In the genomic region with DNA sequence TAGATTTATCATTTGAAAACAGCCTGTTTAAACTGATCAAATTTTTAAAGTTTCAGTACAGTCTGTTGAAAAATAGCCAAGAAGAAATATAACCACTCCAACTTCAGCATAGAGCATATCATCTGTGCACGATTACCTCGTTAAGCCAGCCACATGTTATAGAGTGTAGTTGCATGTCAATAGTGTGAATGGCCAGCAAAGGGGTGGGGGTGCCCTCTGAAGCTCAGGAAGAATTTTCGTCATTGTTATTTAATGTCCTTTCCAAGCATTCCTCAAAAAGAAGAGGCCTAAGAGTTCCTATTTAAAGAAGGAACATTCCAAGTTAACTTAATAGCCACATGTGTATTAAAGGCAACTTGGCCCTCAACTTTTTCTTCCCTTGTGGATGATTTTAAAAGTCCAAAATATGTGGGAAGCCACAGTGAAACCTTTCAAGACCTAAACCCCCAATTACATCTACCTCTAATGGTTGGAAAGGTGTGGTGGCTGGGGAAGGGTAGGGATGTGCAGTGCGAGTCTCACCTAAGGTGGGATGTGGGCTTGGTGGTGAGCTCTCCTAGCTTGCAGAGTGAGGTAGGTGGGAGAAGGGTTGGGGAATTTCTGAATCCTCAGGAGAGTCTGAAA, we compare ENCODE assay signal across 21 cellular contexts. TPM values are rescaled to one million over a fixed set of nuclear protein-coding genes. Genes with fewer than 3 reads are reported as not detected.
DNase-seq lines count a peak whose midpoint lies in the region; ATAC-seq and TF ChIP-seq lines count a peak whose summit lies in the region.
"Had no signal": no experiment of that assay in that cellular context is flagged by ENCODE, and none has a peak within 500 bp of the region (broad histone marks: within the 10 kb centered on the region; RNA-seq: fewer than 3 reads in every experiment).

No MANE protein-coding gene starts in this region.

- H3K27me3 ChIP-seq in NT2/D1 (ENCODE audit: insufficient read depth, insufficient read length) (no peaks in the 10 kb centered on the region), esophagus muscularis mucosa (no peaks in the 10 kb centered on the region)
- H3K27me3 ChIP-seq: foreskin keratinocyte had no signal

- H3K36me3 ChIP-seq in NT2/D1 (ENCODE audit: insufficient read depth, insufficient read length, low read length), result peaks cover 24% of the 10 kb centered on the region
- peaks cover 0 to 24% (median 20%) of the 10 kb centered on the region in 4 donors for H3K36me3 ChIP-seq in esophagus muscularis mucosa

- H3K9me3 ChIP-seq in NT2/D1 (ENCODE audit: insufficient read depth, low read length), result peaks cover 16% of the 10 kb centered on the region; the same call in 1 of the 2 replicates
- H3K9me3 ChIP-seq in esophagus muscularis mucosa, result no peaks in the 10 kb centered on the region

- DNase-seq in AG10803 (ENCODE audit: low read depth), result peak; percentile 75
- DNase-seq in NT2/D1 (ENCODE audit: low read depth, low spot score), result peak; percentile 47
- DNase-seq in esophagus muscularis mucosa (ENCODE audit: extremely low spot score), result no peak
- DNase-seq in HuH-7.5 (ENCODE audit: low spot score), result no peak
- DNase-seq in natural killer cell treated with Interleukin-12 subunit alpha and Interleukin-12 subunit beta and Interleukin-15 and Interleukin-18, amount 100 ng/mL, for 72 hours (ENCODE audit: low spot score), result no peak
- DNase-seq in NCI-H1436 treated with DMSO at 0.1 percent for 48 hours (lab: John Stamatoyannopoulos, UW), result no peak
- DNase-seq: activated B cell treated with CpG ODN at 0.5 μM for 24 hours; activated CD8-positive, alpha-beta T cell treated with anti-CD3 and anti-CD28 coated beads for 36 hours; activated T-cell treated with anti-CD3 and anti-CD28 coated beads, Interleukin-2, amount 50 U/mL, for 24 hours; CD4-positive, CD25-positive, alpha-beta regulatory T cell; hypothalamus; left cardiac atrium; NCI-H1417 treated with DMSO at 0.1 percent for 48 hours; NCI-H2171 treated with DMSO at 0.1 percent for 48 hours; NCI-H748 treated with DMSO at 0.1 percent for 48 hours; SIG-M5; T-helper 2 cell had no signal

- H3K36me3 Mint-ChIP-seq in nephron (ENCODE audit: low read depth), result peaks cover 11% of the 10 kb centered on the region
- no peaks in the 10 kb centered on the region for H3K36me3 Mint-ChIP-seq in natural killer cell treated with Interleukin-12 subunit alpha and Interleukin-12 subunit beta and Interleukin-15 and Interleukin-18, amount 100 ng/mL, for 72 hours
- H3K36me3 Mint-ChIP-seq: activated naive CD4-positive, alpha-beta T cell treated with anti-CD3 and anti-CD28 coated beads, Interleukin-2, amount 50 U/mL, for 24 hours; CD4-positive, CD25-positive, alpha-beta regulatory T cell had no signal

- no peak for TF ChIP-seq EP300 in esophagus muscularis mucosa (IDR thresholded peaks at IDR 0.05)

- 89% methylated on average over 4 of the region's 4 CpGs for WGBS in esophagus muscularis mucosa

- peaks cover 58% of the 10 kb centered on the region for H3K4me1 Mint-ChIP-seq in nephron
- peaks cover 4 to 6% of the 10 kb centered on the region in 2 donors for H3K4me1 Mint-ChIP-seq in natural killer cell treated with Interleukin-12 subunit alpha and Interleukin-12 subunit beta and Interleukin-15 and Interleukin-18, amount 100 ng/mL, for 72 hours (ENCODE audit: low read depth in 2 of 2)

- no peaks in the 10 kb centered on the region for H3K9me3 Mint-ChIP-seq in nephron
- H3K9me3 Mint-ChIP-seq in natural killer cell treated with Interleukin-12 subunit alpha and Interleukin-12 subunit beta and Interleukin-15 and Interleukin-18, amount 100 ng/mL, for 72 hours, result no peaks in the 10 kb centered on the region
- H3K9me3 Mint-ChIP-seq: activated B cell treated with CpG ODN at 0.5 μM for 24 hours; activated CD8-positive, alpha-beta T cell treated with anti-CD3 and anti-CD28 coated beads for 36 hours; activated naive CD4-positive, alpha-beta T cell treated with anti-CD3 and anti-CD28 coated beads, Interleukin-2, amount 50 U/mL, for 24 hours; activated T-cell treated with anti-CD3 and anti-CD28 coated beads, Interleukin-2, amount 50 U/mL, for 24 hours had no signal

- intact Hi-C loops in esophagus muscularis mucosa (cut with DNase I), result loop anchor here (2.0 to 5.0 kb wide), 2 partner anchors 68 to 244 kb away; no protein-coding TSS in a partner anchor

- H3K4me3 Mint-ChIP-seq in nephron, result peak overlapping the region in 1 of 3 experiments; percentile 97
- no peak overlapping the region for H3K4me3 Mint-ChIP-seq in natural killer cell treated with Interleukin-12 subunit alpha and Interleukin-12 subunit beta and Interleukin-15 and Interleukin-18, amount 100 ng/mL, for 72 hours
- H3K4me3 Mint-ChIP-seq: activated B cell treated with CpG ODN at 0.5 μM for 24 hours; activated CD8-positive, alpha-beta T cell treated with anti-CD3 and anti-CD28 coated beads for 36 hours; activated T-cell treated with anti-CD3 and anti-CD28 coated beads, Interleukin-2, amount 50 U/mL, for 24 hours; CD4-positive, CD25-positive, alpha-beta regulatory T cell had no signal

- ATAC-seq in GM21529 (IDR thresholded peaks at IDR 0.05; ENCODE audit: unreplicated experiment), result no peak
- ATAC-seq in natural killer cell treated with Interleukin-12 subunit alpha and Interleukin-12 subunit beta and Interleukin-15 and Interleukin-18, amount 100 ng/mL, for 72 hours, result no peak
- ATAC-seq: activated CD8-positive, alpha-beta T cell treated with anti-CD3 and anti-CD28 coated beads for 36 hours; foreskin keratinocyte; left cardiac atrium had no signal

- H3K9ac ChIP-seq in NT2/D1 (ENCODE audit: insufficient read length, low read depth), result no peak overlapping the region

- TF ChIP-seq CTCF in AG10803 (conservative IDR thresholded peaks at IDR 0.05; ENCODE audit: low read length) (no peak), esophagus muscularis mucosa (IDR thresholded peaks at IDR 0.05) (no peak), nephron (IDR thresholded peaks at IDR 0.05; ENCODE audit: unreplicated experiment in 3 of 3) (no peak)

- no peak for TF ChIP-seq POLR2A in esophagus muscularis mucosa (IDR thresholded peaks at IDR 0.05; ENCODE audit: low read depth)

- peaks cover 10% of the 10 kb centered on the region for H3K4me1 ChIP-seq in NT2/D1 (ENCODE audit: insufficient read depth, insufficient read length)
- H3K4me1 ChIP-seq in esophagus muscularis mucosa, result peaks cover 16 to 51% (median 48%) of the 10 kb centered on the region in 4 donors

- H3K27ac Mint-ChIP-seq in nephron, result peak overlapping the region; percentile 94 to 98 (median 95)
- H3K27ac Mint-ChIP-seq in natural killer cell treated with Interleukin-12 subunit alpha and Interleukin-12 subunit beta and Interleukin-15 and Interleukin-18, amount 100 ng/mL, for 72 hours, result no peak overlapping the region
- H3K27ac Mint-ChIP-seq: activated B cell treated with CpG ODN at 0.5 μM for 24 hours; activated CD8-positive, alpha-beta T cell treated with anti-CD3 and anti-CD28 coated beads for 36 hours; activated naive CD4-positive, alpha-beta T cell treated with anti-CD3 and anti-CD28 coated beads, Interleukin-2, amount 50 U/mL, for 24 hours; activated T-cell treated with anti-CD3 and anti-CD28 coated beads, Interleukin-2, amount 50 U/mL, for 24 hours; CD4-positive, CD25-positive, alpha-beta regulatory T cell had no signal

- no peaks in the 10 kb centered on the region for H3K27me3 Mint-ChIP-seq in nephron (ENCODE audit: low read depth)
- peaks cover 37 to 62% of the 10 kb centered on the region in 2 donors for H3K27me3 Mint-ChIP-seq in natural killer cell treated with Interleukin-12 subunit alpha and Interleukin-12 subunit beta and Interleukin-15 and Interleukin-18, amount 100 ng/mL, for 72 hours

- no peak overlapping the region for H3K4me3 ChIP-seq in AG10803 (ENCODE audit: low read length)
- no peak overlapping the region for H3K4me3 ChIP-seq in NT2/D1 (ENCODE audit: insufficient read length, low read depth)
- H3K4me3 ChIP-seq in esophagus muscularis mucosa, result no peak overlapping the region

- H3K27ac ChIP-seq in esophagus muscularis mucosa (replicated peaks in 1 of 4), result peak overlapping the region; percentile 96 to 97 (median 97)
- H3K27ac ChIP-seq: foreskin keratinocyte had no signal

RNA-seq across cellular contexts. Expression of gene CCN2, which starts 1.8 kb away (rescaled TPM):
- total RNA-seq in esophagus muscularis mucosa, result 100 to 1,000 TPM; 418 to 749 (median 509) TPM
- total RNA-seq in natural killer cell treated with Interleukin-12 subunit alpha and Interleukin-12 subunit beta and Interleukin-15 and Interleukin-18, amount 100 ng/mL, for 72 hours, result not detected
- total RNA-seq: activated CD8-positive, alpha-beta T cell treated with anti-CD3 and anti-CD28 coated beads for 36 hours; CD4-positive, CD25-positive, alpha-beta regulatory T cell had no signal

Comparison
In these comparisons a context has a peak if more than half of its experiments do, and no peak if none do; other contexts are left out.
1. DNase-seq: peak in AG10803 (single experiment) and NT2/D1 (single experiment); none in esophagus muscularis mucosa (single experiment), HuH-7.5 (single experiment), natural killer cell treated with Interleukin-12 subunit alpha and Interleukin-12 subunit beta and Interleukin-15 and Interleukin-18, amount 100 ng/mL, for 72 hours (single experiment) and NCI-H1436 treated with DMSO at 0.1 percent for 48 hours (single experiment).
2. H3K27ac Mint-ChIP-seq: peak in nephron (3 of 3); none in natural killer cell treated with Interleukin-12 subunit alpha and Interleukin-12 subunit beta and Interleukin-15 and Interleukin-18, amount 100 ng/mL, for 72 hours (0 of 2).
3. RNA of gene CCN2, which starts 1.8 kb away (total RNA-seq): 418 to 749 TPM in esophagus muscularis mucosa; not detected in natural killer cell treated with Interleukin-12 subunit alpha and Interleukin-12 subunit beta and Interleukin-15 and Interleukin-18, amount 100 ng/mL, for 72 hours; every median in the first group is over 100 times any median in the second.